ENCODE assay signal across 18 cellular contexts in genomic region chr17:69716571-69716970, GRCh38.
A peak's percentile ranks its signal among the peaks of the same experiment; 100 is the strongest.
DNase-seq lines count a peak whose midpoint lies in the region; ATAC-seq and TF ChIP-seq lines count a peak whose summit lies in the region.
"Had no signal": no experiment of that assay in that cellular context is flagged by ENCODE, and none has a peak within 500 bp of the region (broad histone marks: within the 10 kb centered on the region; RNA-seq: fewer than 3 reads in every experiment).

No MANE protein-coding gene starts in this region.

- peaks cover 59% of the 10 kb centered on the region for H3K4me1 ChIP-seq in SJCRH30

- in situ Hi-C loops in G401 (cut with HindIII; ENCODE audit: low sequenced_read_pairs) = loop anchor here (25.0 kb wide), 1 partner anchor 129 kb away; no protein-coding TSS in a partner anchor

- POLR2A ChIA-PET in RWPE1 (lab: Yijun Ruan, JAX; ENCODE audit: low non-redundant PET) = interaction anchor here (0.6 kb wide), 1 partner anchor 456 kb away, joined by 6 read pairs; no protein-coding TSS in a partner anchor

- no peaks in the 10 kb centered on the region; the same call in 1 of the 2 replicates for H3K9me3 ChIP-seq in SJCRH30 (replicated peaks)

- no peak for ATAC-seq in GM21825 (IDR thresholded peaks at IDR 0.05; ENCODE audit: unreplicated experiment)
- no peak for ATAC-seq in GM19351 (IDR thresholded peaks at IDR 0.05; ENCODE audit: unreplicated experiment)
- ATAC-seq: activated CD8-positive, alpha-beta T cell treated with anti-CD3 and anti-CD28 coated beads, Interleukin-2, amount 10 ng/mL, durations not matched to agents 7 days and 5 days; natural killer cell treated with Interleukin-12 subunit alpha and Interleukin-12 subunit beta and Interleukin-15 and Interleukin-18, amount 100 ng/mL, for 72 hours had no signal

- no peaks in the 10 kb centered on the region for H3K27me3 ChIP-seq in SJCRH30

- no peaks in the 10 kb centered on the region for H3K36me3 ChIP-seq in SJCRH30

- H3K4me3 ChIP-seq in SJCRH30 (no peak overlapping the region), fibroblast of villous mesenchyme (ENCODE audit: low read depth, low read length) (no peak overlapping the region)
- H3K4me3 ChIP-seq: PC-9 had no signal

- DNase-seq in G401 (ENCODE audit: low spot score) = peak; percentile 55
- peak; percentile 82 to 92 for DNase-seq in SJCRH30
- DNase-seq in fibroblast of villous mesenchyme (ENCODE audit: low read depth) = peak; percentile 54
- peak; percentile 34 for DNase-seq in retina
- DNase-seq in NCI-H146 (lab: John Stamatoyannopoulos, UW) = no peak
- no peak for DNase-seq in RWPE1 (ENCODE audit: low spot score)
- DNase-seq: activated CD8-positive, alpha-beta T cell treated with anti-CD3 and anti-CD28 coated beads, Interleukin-2, amount 10 ng/mL, durations not matched to agents 7 days and 5 days; activated naive CD8-positive, alpha-beta T cell treated with anti-CD3 and anti-CD28 coated beads, Interleukin-2, amount 10 ng/mL, durations not matched to agents 7 days and 5 days; endodermal cell; HCEC 1CT; NCI-H1694 treated with DMSO at 0.1 percent for 48 hours; NCI-H748 treated with DMSO at 0.1 percent for 48 hours; PC-9; SW 1271 had no signal

- TF ChIP-seq CTCF in fibroblast of villous mesenchyme (IDR thresholded peaks at IDR 0.05; ENCODE audit: insufficient read depth, low read depth, low read length) = no peak
- TF ChIP-seq CTCF in RWPE1 (conservative IDR thresholded peaks at IDR 0.05; ENCODE audit: low read depth) = no peak

- CTCF ChIA-PET in RWPE1 (lab: Yijun Ruan, JAX) = no interaction called here

- peak overlapping the region; percentile 98 for H3K27ac ChIP-seq in SJCRH30
- no peak overlapping the region for H3K27ac ChIP-seq in RWPE1
- H3K27ac ChIP-seq: PC-9, VCaP had no signal

Comparison
In these comparisons a context has a peak if more than half of its experiments do, and no peak if none do; other contexts are left out.
1. DNase-seq: peak in G401 (single experiment), SJCRH30 (2 of 2), fibroblast of villous mesenchyme (single experiment) and retina (single experiment); none in NCI-H146 (single experiment) and RWPE1 (single experiment).